Comparison of ENCODE assay signal across 39 cellular contexts in the genomic region with DNA sequence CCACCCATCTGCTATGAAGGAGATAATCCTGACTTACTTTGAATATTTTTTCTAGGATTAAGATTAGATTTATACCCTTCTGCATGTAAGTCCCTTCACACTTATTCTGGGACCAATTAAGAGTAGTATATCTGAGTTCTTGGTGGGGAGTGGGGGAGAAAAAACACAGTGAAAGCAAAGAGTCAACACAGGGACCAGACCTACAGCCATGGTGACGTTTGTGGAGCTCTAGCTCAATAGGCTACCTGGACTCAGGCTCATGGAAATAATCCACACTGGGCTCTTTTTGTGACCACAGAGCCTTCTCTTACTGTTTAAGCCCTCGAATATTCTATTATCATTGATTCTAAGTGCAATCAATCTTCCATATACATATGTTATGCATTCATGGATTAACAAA.
"Had no signal": no experiment of that assay in that cellular context is flagged by ENCODE, and none has a peak within 500 bp of the region (broad histone marks: within the 10 kb centered on the region; RNA-seq: fewer than 3 reads in every experiment).

No MANE protein-coding gene starts in this region.

- ATAC-seq: activated CD4-positive, alpha-beta T cell treated with anti-CD3 and anti-CD28 coated beads for 36 hours; activated CD4-positive, CD25-positive, alpha-beta regulatory T cell treated with anti-CD3 and anti-CD28 coated beads, Interleukin-2, amount 50 U/mL, for 24 hours; activated CD8-positive, alpha-beta memory T cell treated with anti-CD3 and anti-CD28 coated beads, Interleukin-2, amount 10 ng/mL, durations not matched to agents 7 days and 5 days; activated CD8-positive, alpha-beta T cell treated with anti-CD3 and anti-CD28 coated beads, Interleukin-2, amount 10 ng/mL, durations not matched to agents 7 days and 5 days; activated naive CD4-positive, alpha-beta T cell treated with anti-CD3 and anti-CD28 coated beads, Interleukin-2, amount 50 U/mL, for 72 hours; activated T-helper 17 cell treated with anti-CD3 and anti-CD28 coated beads, Interleukin-2, amount 50 U/mL, for 72 hours; body of pancreas; WTC11 had no signal

- H3K4me3 Mint-ChIP-seq: activated CD4-positive, alpha-beta memory T cell treated with anti-CD3 and anti-CD28 coated beads, Interleukin-2, amount 10 ng/mL, durations not matched to agents 7 days and 5 days; activated CD4-positive, alpha-beta T cell treated with anti-CD3 and anti-CD28 coated beads for 36 hours; activated CD4-positive, alpha-beta T cell treated with anti-CD3 and anti-CD28 coated beads, Interleukin-2, amount 10 ng/mL, durations not matched to agents 7 days and 5 days; activated CD8-positive, alpha-beta memory T cell treated with anti-CD3 and anti-CD28 coated beads, Interleukin-2, amount 10 ng/mL, durations not matched to agents 7 days and 5 days; activated CD8-positive, alpha-beta T cell treated with anti-CD3 and anti-CD28 coated beads, Interleukin-2, amount 10 ng/mL, durations not matched to agents 7 days and 5 days; activated naive CD4-positive, alpha-beta T cell treated with anti-CD3 and anti-CD28 coated beads for 36 hours; activated naive CD8-positive, alpha-beta T cell treated with anti-CD3 and anti-CD28 coated beads for 36 hours; activated T-cell treated with anti-CD3 and anti-CD28 coated beads, Interleukin-2, amount 50 U/mL, for 24 hours; activated T-helper 1 cell treated with anti-CD3 and anti-CD28 coated beads, Interleukin-12 subunit alpha, Interleukin-12 subunit beta, Interleukin-2, Interleukin-4 antibody, amounts not matched to agents 30 ng/mL and 10 ng/mL and 1 ng/mL, durations not matched to agents 14 hours and 24 hours and 36 hours; activated T-helper 17 cell treated with anti-CD3 and anti-CD28 coated beads, Interleukin-2, amount 50 U/mL, for 72 hours; T-helper 2 cell treated with Interferon-gamma antibody and Interleukin-4, amounts not matched to agents 5 μg/mL and 100 μg/mL, for 36 hours; WTC11 had no signal

- H3K27ac ChIP-seq: adrenal gland, body of pancreas, brain microvascular endothelial cell, breast epithelium, coronary artery, VCaP had no signal

- FAIRE-seq: astrocyte, colon, TTC549 had no signal

- H3K36me3 Mint-ChIP-seq: activated CD8-positive, alpha-beta memory T cell treated with anti-CD3 and anti-CD28 coated beads, Interleukin-2, amount 10 ng/mL, durations not matched to agents 7 days and 5 days; activated naive CD4-positive, alpha-beta T cell treated with anti-CD3 and anti-CD28 coated beads, Interleukin-2, amount 50 U/mL, for 72 hours; activated naive CD8-positive, alpha-beta T cell treated with anti-CD3 and anti-CD28 coated beads for 36 hours; WTC11 had no signal

- H3K9me3 Mint-ChIP-seq: activated CD4-positive, alpha-beta T cell treated with anti-CD3 and anti-CD28 coated beads, Interleukin-2, amount 10 ng/mL, durations not matched to agents 7 days and 5 days; activated naive CD4-positive, alpha-beta T cell treated with anti-CD3 and anti-CD28 coated beads for 36 hours; activated naive CD8-positive, alpha-beta T cell treated with anti-CD3 and anti-CD28 coated beads for 36 hours; activated T-helper 1 cell treated with anti-CD3 and anti-CD28 coated beads, Interleukin-12 subunit alpha, Interleukin-12 subunit beta, Interleukin-2, Interleukin-4 antibody, amounts not matched to agents 30 ng/mL and 10 ng/mL and 1 ng/mL, durations not matched to agents 14 hours and 24 hours and 36 hours; T-helper 2 cell treated with Interferon-gamma antibody and Interleukin-4, amounts not matched to agents 5 μg/mL and 100 μg/mL, for 36 hours had no signal

- H3K27me3 ChIP-seq: adrenal gland, body of pancreas, brain microvascular endothelial cell, breast epithelium had no signal

- H3K36me3 ChIP-seq: adrenal gland, brain microvascular endothelial cell, breast epithelium had no signal

- DNase-seq: activated CD4-positive, alpha-beta memory T cell treated with anti-CD3 and anti-CD28 coated beads, Interleukin-2, amount 10 ng/mL, durations not matched to agents 7 days and 5 days; activated CD4-positive, alpha-beta T cell treated with anti-CD3 and anti-CD28 coated beads for 1 hour; activated CD4-positive, alpha-beta T cell treated with anti-CD3 and anti-CD28 coated beads for 36 hours; activated CD4-positive, alpha-beta T cell treated with anti-CD3 and anti-CD28 coated beads for 48 hours; activated CD4-positive, alpha-beta T cell treated with anti-CD3 and anti-CD28 coated beads, Interleukin-2, amount 10 ng/mL, durations not matched to agents 7 days and 5 days; activated CD4-positive, alpha-beta T cell treated with anti-CD3 and anti-CD28 coated beads, Interleukin-2, amount 50 U/mL, for 48 hours; activated CD4-positive, CD25-positive, alpha-beta regulatory T cell; activated CD8-positive, alpha-beta memory T cell treated with anti-CD3 and anti-CD28 coated beads for 24 hours; activated CD8-positive, alpha-beta memory T cell treated with anti-CD3 and anti-CD28 coated beads, Interleukin-2, amount 10 ng/mL, durations not matched to agents 7 days and 5 days; activated CD8-positive, alpha-beta memory T cell treated with anti-CD3 and anti-CD28 coated beads, Interleukin-2, amount 50 U/mL, for 48 hours; activated CD8-positive, alpha-beta T cell treated with anti-CD3 and anti-CD28 coated beads, Interleukin-2, amount 10 ng/mL, durations not matched to agents 7 days and 5 days; activated effector memory CD4-positive, alpha-beta T cell treated with anti-CD3 and anti-CD28 coated beads, Interleukin-2, amount 50 U/mL, for 16 hours; activated gamma-delta T cell treated with Interleukin-2 at 50 U/mL for 16 hours; activated naive CD4-positive, alpha-beta T cell; activated naive CD4-positive, alpha-beta T cell treated with anti-CD3 and anti-CD28 coated beads for 36 hours; activated naive CD4-positive, alpha-beta T cell treated with anti-CD3 and anti-CD28 coated beads, Interleukin-2, amount 50 U/mL, for 16 hours; activated naive CD8-positive, alpha-beta T cell treated with anti-CD3 and anti-CD28 coated beads for 36 hours; activated T-cell treated with anti-CD3 and anti-CD28 coated beads, Interleukin-2, amount 50 U/mL, for 24 hours; activated T-cell treated with anti-CD3 and anti-CD28 coated beads, Interleukin-2, amount 50 U/mL, for 48 hours; adrenal gland; amniotic stem cell; aorta; body of pancreas; brain microvascular endothelial cell; central memory CD4-positive, alpha-beta T cell; T-helper 2 cell; T-helper 9 cell had no signal

- H3K4me1 Mint-ChIP-seq: activated CD4-positive, alpha-beta memory T cell treated with anti-CD3 and anti-CD28 coated beads, Interleukin-2, amount 10 ng/mL, durations not matched to agents 7 days and 5 days; activated CD4-positive, alpha-beta T cell treated with anti-CD3 and anti-CD28 coated beads for 36 hours; activated CD4-positive, alpha-beta T cell treated with anti-CD3 and anti-CD28 coated beads, Interleukin-2, amount 10 ng/mL, durations not matched to agents 7 days and 5 days; activated CD8-positive, alpha-beta memory T cell treated with anti-CD3 and anti-CD28 coated beads, Interleukin-2, amount 10 ng/mL, durations not matched to agents 7 days and 5 days; activated naive CD8-positive, alpha-beta T cell treated with anti-CD3 and anti-CD28 coated beads for 36 hours; activated T-helper 17 cell treated with anti-CD3 and anti-CD28 coated beads, Interleukin-2, amount 50 U/mL, for 72 hours; WTC11 had no signal

- H3K27ac Mint-ChIP-seq: activated CD4-positive, alpha-beta memory T cell treated with anti-CD3 and anti-CD28 coated beads, Interleukin-2, amount 10 ng/mL, durations not matched to agents 7 days and 5 days; activated CD4-positive, alpha-beta T cell treated with anti-CD3 and anti-CD28 coated beads for 36 hours; activated CD4-positive, alpha-beta T cell treated with anti-CD3 and anti-CD28 coated beads, Interleukin-2, amount 10 ng/mL, durations not matched to agents 7 days and 5 days; activated CD8-positive, alpha-beta memory T cell treated with anti-CD3 and anti-CD28 coated beads, Interleukin-2, amount 10 ng/mL, durations not matched to agents 7 days and 5 days; activated CD8-positive, alpha-beta T cell treated with anti-CD3 and anti-CD28 coated beads, Interleukin-2, amount 10 ng/mL, durations not matched to agents 7 days and 5 days; activated naive CD4-positive, alpha-beta T cell treated with anti-CD3 and anti-CD28 coated beads for 36 hours; activated naive CD4-positive, alpha-beta T cell treated with anti-CD3 and anti-CD28 coated beads, Interleukin-2, amount 50 U/mL, for 72 hours; activated naive CD8-positive, alpha-beta T cell treated with anti-CD3 and anti-CD28 coated beads for 36 hours; activated T-cell treated with anti-CD3 and anti-CD28 coated beads, Interleukin-2, amount 50 U/mL, for 24 hours; activated T-helper 1 cell treated with anti-CD3 and anti-CD28 coated beads, Interleukin-12 subunit alpha, Interleukin-12 subunit beta, Interleukin-2, Interleukin-4 antibody, amounts not matched to agents 30 ng/mL and 10 ng/mL and 1 ng/mL, durations not matched to agents 14 hours and 24 hours and 36 hours; activated T-helper 17 cell treated with anti-CD3 and anti-CD28 coated beads, Interleukin-2, amount 50 U/mL, for 72 hours; T-helper 2 cell treated with Interferon-gamma antibody and Interleukin-4, amounts not matched to agents 5 μg/mL and 100 μg/mL, for 36 hours; WTC11 had no signal

- H3K27me3 Mint-ChIP-seq: activated CD4-positive, alpha-beta memory T cell treated with anti-CD3 and anti-CD28 coated beads, Interleukin-2, amount 10 ng/mL, durations not matched to agents 7 days and 5 days; activated CD4-positive, alpha-beta T cell treated with anti-CD3 and anti-CD28 coated beads for 36 hours; activated CD4-positive, alpha-beta T cell treated with anti-CD3 and anti-CD28 coated beads, Interleukin-2, amount 10 ng/mL, durations not matched to agents 7 days and 5 days; activated CD8-positive, alpha-beta memory T cell treated with anti-CD3 and anti-CD28 coated beads, Interleukin-2, amount 10 ng/mL, durations not matched to agents 7 days and 5 days; activated naive CD8-positive, alpha-beta T cell treated with anti-CD3 and anti-CD28 coated beads for 36 hours; activated T-cell treated with anti-CD3 and anti-CD28 coated beads, Interleukin-2, amount 50 U/mL, for 24 hours; activated T-helper 17 cell treated with anti-CD3 and anti-CD28 coated beads, Interleukin-2, amount 50 U/mL, for 72 hours had no signal

- H3K4me3 ChIP-seq: adrenal gland, body of pancreas, breast epithelium, coronary artery had no signal

- H3K9me3 ChIP-seq: adrenal gland, body of pancreas had no signal
